Comparison of ENCODE assay signal across 7 cellular contexts in the genomic region with DNA sequence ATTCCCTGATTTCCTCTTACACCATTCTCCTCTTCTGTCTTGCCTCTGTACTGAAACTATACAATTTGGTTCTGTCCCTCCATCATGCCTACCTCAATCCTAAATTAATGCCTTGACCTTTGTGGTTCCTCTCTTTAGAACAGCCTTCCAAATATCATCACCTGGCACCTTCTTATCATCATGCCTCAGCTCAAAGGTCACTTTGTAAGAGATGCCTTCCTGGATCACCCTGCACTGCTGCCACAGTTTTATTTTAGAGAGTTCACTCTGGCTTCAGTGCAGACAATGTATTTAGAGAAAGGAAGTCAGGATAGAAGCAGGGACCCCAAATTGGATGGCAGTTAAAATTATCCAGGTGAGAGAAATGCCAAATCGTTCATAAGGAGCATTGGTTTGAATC.
"Had no signal": no experiment of that assay in that cellular context is flagged by ENCODE, and none has a peak within 500 bp of the region (broad histone marks: within the 10 kb centered on the region; RNA-seq: fewer than 3 reads in every experiment).

No MANE protein-coding gene starts in this region.

- H3K27ac ChIP-seq: GM23248 had no signal

- H3K36me3 ChIP-seq: HAP-1 had no signal

- H3K9me3 ChIP-seq: HAP-1 had no signal

- H3K4me3 ChIP-seq: GM23248, HAP-1 had no signal

- ATAC-seq: HCT116 had no signal

- DNase-seq: GM23248, GOT3, H7, HFFc6, IMR-90 had no signal
